28 cellular contexts compared by ENCODE assay signal in the genomic region with DNA sequence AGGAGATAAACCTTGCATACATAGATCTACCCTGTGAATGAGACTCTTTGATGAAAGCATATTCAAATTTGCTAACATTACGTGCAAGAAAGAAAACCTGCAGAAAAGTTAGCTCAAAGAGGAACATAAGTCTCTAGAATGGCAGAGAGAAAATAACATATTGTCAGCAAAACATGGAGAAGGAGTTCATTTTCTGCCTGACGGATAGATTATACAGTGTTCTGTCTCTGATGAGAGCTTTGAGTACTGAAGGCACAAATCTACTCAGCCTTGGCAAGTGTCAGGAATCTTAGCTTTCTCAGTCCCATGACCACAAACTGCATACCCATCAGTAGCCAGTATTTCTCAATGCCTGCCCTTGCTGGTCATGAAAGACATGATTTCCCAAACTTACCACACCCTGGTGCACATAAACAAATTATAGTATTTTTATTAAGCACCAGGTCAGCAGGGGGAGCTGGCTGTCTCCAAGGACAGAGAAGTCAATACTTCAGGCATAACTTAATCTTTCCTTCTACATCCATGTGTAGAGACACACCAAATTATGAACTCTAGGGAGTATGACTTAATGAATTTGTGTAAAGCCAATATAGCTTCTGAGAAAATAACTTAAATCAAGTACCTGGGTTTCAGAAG.
DNase-seq lines count a peak whose midpoint lies in the region; ATAC-seq, FAIRE-seq and TF ChIP-seq lines count a peak whose summit lies in the region.
"Had no signal": no experiment of that assay in that cellular context is flagged by ENCODE, and none has a peak within 500 bp of the region (broad histone marks: within the 10 kb centered on the region; RNA-seq: fewer than 3 reads in every experiment).

No MANE protein-coding gene starts in this region.

- no peak for TF ChIP-seq EP300 in HepG2 (IDR thresholded peaks at IDR 0.05; ENCODE audit: low read depth in 2 of 2, low read length in 2 of 2)
- TF ChIP-seq EP300 in HepG2 (CRISPR knock-in tag; IDR thresholded peaks at IDR 0.05; ENCODE audit: borderline replicate concordance) = no peak

- H3K4me1 ChIP-seq in HepG2 (ENCODE audit: insufficient read depth, low read length) = no peaks in the 10 kb centered on the region
- H3K4me1 ChIP-seq in right lobe of liver = no peaks in the 10 kb centered on the region
- H3K4me1 ChIP-seq in OCI-LY1 (ENCODE audit: insufficient read depth, low read length, severe bottlenecking) = no peaks in the 10 kb centered on the region
- no peaks in the 10 kb centered on the region for H3K4me1 ChIP-seq in Karpas-422 (ENCODE audit: low read length)
- H3K4me1 ChIP-seq in mesenchymal stem cell (ENCODE audit: control insufficient read depth, insufficient read depth, low read depth, low read length) = peaks cover 3% of the 10 kb centered on the region
- H3K4me1 ChIP-seq: thyroid gland had no signal

- H3K4me3 ChIP-seq in HepG2 (replicated peaks in 1 of 3; ENCODE audit: insufficient read depth in 1 of 3, low read depth in 2 of 3, low read length in 3 of 3) = no peak overlapping the region
- H3K4me3 ChIP-seq in right lobe of liver = no peak overlapping the region
- no peak overlapping the region for H3K4me3 ChIP-seq in OCI-LY1 (ENCODE audit: low read depth, low read length, poor library complexity, severe bottlenecking)
- H3K4me3 ChIP-seq in epithelial cell of proximal tubule (ENCODE audit: low read depth, low read length) = no peak overlapping the region
- no peak overlapping the region for H3K4me3 ChIP-seq in Karpas-422 (ENCODE audit: low read length)
- H3K4me3 ChIP-seq in mesenchymal stem cell (ENCODE audit: insufficient read depth in 1 of 2, low read depth in 1 of 2, low read length in 2 of 2) = no peak overlapping the region
- H3K4me3 ChIP-seq: GM23338, PC-9, thyroid gland had no signal

- no peak for TF ChIP-seq POLR2A in HepG2 (IDR thresholded peaks at IDR 0.05; ENCODE audit: insufficient read depth in 1 of 2, low read depth in 2 of 2, low read length in 2 of 2)
- TF ChIP-seq POLR2A in right lobe of liver (IDR thresholded peaks at IDR 0.05) = no peak

- TF ChIP-seq CTCF in HepG2 (CRISPR knock-in tag; IDR thresholded peaks at IDR 0.05) = no peak
- no peak for TF ChIP-seq CTCF in right lobe of liver (IDR thresholded peaks at IDR 0.05)
- TF ChIP-seq CTCF in OCI-LY1 (IDR thresholded peaks at IDR 0.05; ENCODE audit: low read length) = peak; percentile 19; the same call in 1 of the 2 replicates
- TF ChIP-seq CTCF in epithelial cell of proximal tubule (conservative IDR thresholded peaks at IDR 0.05; ENCODE audit: low read depth, low read length) = peak; percentile 4

- BruUV-seq in HepG2 (replicated peaks; lab: Mats Ljungman, UMichigan) = no TSS peak

- TF ChIP-seq RAD21 in HepG2 (CRISPR knock-in tag; IDR thresholded peaks at IDR 0.05) = no peak

- no peak overlapping the region for H2BK5ac ChIP-seq in mesenchymal stem cell (ENCODE audit: low read depth, low read length, poor library complexity, severe bottlenecking)

- no peak overlapping the region for H2AK5ac ChIP-seq in mesenchymal stem cell (ENCODE audit: low read length, severe bottlenecking)

- no peak for FAIRE-seq in HepG2 (lab: Jason Lieb, UNC)
- FAIRE-seq: frontal cortex, kidney, small intestine had no signal

- no peak overlapping the region for H3K4me3 Mint-ChIP-seq in activated T-helper 2 cell treated with anti-CD3 and anti-CD28 coated beads, Interferon-gamma antibody, Interleukin-2, Interleukin-4, amounts not matched to agents 10 μg/mL and 5 μg/mL and 100 μg/mL, durations not matched to agents 14 hours and 24 hours and 36 hours (ENCODE audit: low read depth)
- H3K4me3 Mint-ChIP-seq: CD8-positive, alpha-beta memory T cell; GM23338; naive B cell; T-helper 1 cell treated with Interleukin-12 subunit alpha and Interleukin-12 subunit beta and Interleukin-4 antibody, amounts not matched to agents 30 μg/mL and 1 μg/mL, for 36 hours had no signal

- no peak overlapping the region for H4K91ac ChIP-seq in mesenchymal stem cell (ENCODE audit: low read length)

- no peak overlapping the region for H2AFZ ChIP-seq in HepG2 (ENCODE audit: low read length)
- no peak overlapping the region for H2AFZ ChIP-seq in OCI-LY1 (ENCODE audit: low read length)
- H2AFZ ChIP-seq in Karpas-422 (ENCODE audit: low read length) = no peak overlapping the region
- H2AFZ ChIP-seq in mesenchymal stem cell (ENCODE audit: low read depth, low read length) = no peak overlapping the region
- H2AFZ ChIP-seq: GM23338, PC-9 had no signal

- DNase-seq in HepG2 (ENCODE audit: low spot score) (no peak), right lobe of liver (no peak), epithelial cell of proximal tubule (ENCODE audit: low read depth) (no peak), Karpas-422 (no peak), mesenchymal stem cell (no peak), globus pallidus (ENCODE audit: low spot score) (no peak)
- no peak for DNase-seq in activated T-helper 2 cell treated with anti-CD3 and anti-CD28 coated beads, Interferon-gamma antibody, Interleukin-2, Interleukin-4, amounts not matched to agents 10 μg/mL and 5 μg/mL and 100 μg/mL, durations not matched to agents 14 hours and 24 hours and 36 hours (ENCODE audit: low spot score)
- DNase-seq: activated CD4-positive, alpha-beta T cell treated with anti-CD3 and anti-CD28 coated beads, Interleukin-2, amount 50 U/mL, for 1 hour; activated CD8-positive, alpha-beta memory T cell treated with anti-CD3 and anti-CD28 coated beads, Interleukin-2, amount 50 U/mL, for 4 hours; CD8-positive, alpha-beta memory T cell; cerebellar nuclear complex; effector CD8-positive, alpha-beta T cell; KG1; kidney; naive B cell; NCI-H1105; NCI-H2107; PC-9; SHP77 treated with DMSO at 0.1 percent for 48 hours; small intestine; stimulated activated naive CD4-positive, alpha-beta T cell treated with Interleukin-2 at 50 U/mL for 16 hours; thyroid gland had no signal

- no peaks in the 10 kb centered on the region for H3K27me3 Mint-ChIP-seq in activated T-helper 2 cell treated with anti-CD3 and anti-CD28 coated beads, Interferon-gamma antibody, Interleukin-2, Interleukin-4, amounts not matched to agents 10 μg/mL and 5 μg/mL and 100 μg/mL, durations not matched to agents 14 hours and 24 hours and 36 hours (ENCODE audit: low read depth)
- H3K27me3 Mint-ChIP-seq: CD8-positive, alpha-beta memory T cell; naive B cell; progenitor cell of endocrine pancreas had no signal

- no peak overlapping the region for H3K27ac Mint-ChIP-seq in activated T-helper 2 cell treated with anti-CD3 and anti-CD28 coated beads, Interferon-gamma antibody, Interleukin-2, Interleukin-4, amounts not matched to agents 10 μg/mL and 5 μg/mL and 100 μg/mL, durations not matched to agents 14 hours and 24 hours and 36 hours
- H3K27ac Mint-ChIP-seq: CD8-positive, alpha-beta memory T cell; GM23338; naive B cell; progenitor cell of endocrine pancreas; T-helper 1 cell treated with Interleukin-12 subunit alpha and Interleukin-12 subunit beta and Interleukin-4 antibody, amounts not matched to agents 30 μg/mL and 1 μg/mL, for 36 hours had no signal

- H4K20me1 ChIP-seq in HepG2 (ENCODE audit: insufficient read depth, low read length) = no peaks in the 10 kb centered on the region
- no peaks in the 10 kb centered on the region for H4K20me1 ChIP-seq in OCI-LY1 (ENCODE audit: insufficient read depth, low read length)
- H4K20me1 ChIP-seq in Karpas-422 (ENCODE audit: insufficient read depth, low read depth, low read length) = no peaks in the 10 kb centered on the region

- H3K79me2 ChIP-seq in HepG2 (ENCODE audit: insufficient read depth, low read length) (no peaks in the 10 kb centered on the region), OCI-LY1 (ENCODE audit: insufficient read depth, low read length) (no peaks in the 10 kb centered on the region), Karpas-422 (ENCODE audit: low read length) (no peaks in the 10 kb centered on the region)

- H2BK12ac ChIP-seq in mesenchymal stem cell (ENCODE audit: low read length in 2 of 2) = no peak overlapping the region

- H3K27ac ChIP-seq in HepG2 (ENCODE audit: extremely low read length, insufficient read depth, low read length) (no peak overlapping the region), right lobe of liver (no peak overlapping the region), OCI-LY1 (ENCODE audit: low read depth, low read length, poor library complexity, severe bottlenecking) (no peak overlapping the region), Karpas-422 (ENCODE audit: low read length) (no peak overlapping the region), mesenchymal stem cell (ENCODE audit: low read length, poor library complexity, severe bottlenecking) (no peak overlapping the region)
- H3K27ac ChIP-seq: PC-9, thyroid gland had no signal

- H3K4me1 Mint-ChIP-seq in activated T-helper 2 cell treated with anti-CD3 and anti-CD28 coated beads, Interferon-gamma antibody, Interleukin-2, Interleukin-4, amounts not matched to agents 10 μg/mL and 5 μg/mL and 100 μg/mL, durations not matched to agents 14 hours and 24 hours and 36 hours (ENCODE audit: low read depth) = no peaks in the 10 kb centered on the region
- H3K4me1 Mint-ChIP-seq: CD8-positive, alpha-beta memory T cell; naive B cell had no signal

- no peak overlapping the region for H3K4ac ChIP-seq in mesenchymal stem cell (ENCODE audit: low read depth in 1 of 2, low read length in 2 of 2)

- no peak for ATAC-seq in HepG2
- no peak for ATAC-seq in right lobe of liver
- ATAC-seq: esophagus mucosa, GM23338 had no signal

- no peaks in the 10 kb centered on the region for H3K27me3 ChIP-seq in HepG2 (ENCODE audit: control insufficient read depth in 1 of 2, insufficient read depth in 2 of 2, low read length in 2 of 2)
- H3K27me3 ChIP-seq in right lobe of liver = no peaks in the 10 kb centered on the region
- no peaks in the 10 kb centered on the region for H3K27me3 ChIP-seq in OCI-LY1 (ENCODE audit: insufficient read depth, low read length)
- no peaks in the 10 kb centered on the region for H3K27me3 ChIP-seq in Karpas-422 (ENCODE audit: low read length)
- no peaks in the 10 kb centered on the region for H3K27me3 ChIP-seq in mesenchymal stem cell (ENCODE audit: control insufficient read depth in 1 of 2, insufficient read depth in 1 of 2, low read length in 2 of 2)
- H3K27me3 ChIP-seq: thyroid gland had no signal

- no peak overlapping the region for H3K23ac ChIP-seq in mesenchymal stem cell (ENCODE audit: low read length in 2 of 2)

- CTCF ChIA-PET in HepG2 (lab: Yijun Ruan, JAX; ENCODE audit: low intra/inter-chr PET ratio, low total read pairs) = no interaction called here

- H3K18ac ChIP-seq in mesenchymal stem cell (ENCODE audit: low read depth in 1 of 2, low read length in 2 of 2) = no peak overlapping the region

- no peak overlapping the region for H3K4me2 ChIP-seq in HepG2 (ENCODE audit: low read depth, low read length)
- H3K4me2 ChIP-seq in OCI-LY1 (ENCODE audit: low read length) = no peak overlapping the region
- no peak overlapping the region for H3K4me2 ChIP-seq in Karpas-422 (ENCODE audit: low read depth, low read length, poor library complexity, severe bottlenecking)
- no peak overlapping the region for H3K4me2 ChIP-seq in mesenchymal stem cell (ENCODE audit: low read length, poor library complexity, severe bottlenecking)
- H3K4me2 ChIP-seq: GM23338, PC-9 had no signal

- H3K9ac ChIP-seq in HepG2 (ENCODE audit: insufficient read depth, low read depth, low read length) = no peak overlapping the region
- H3K9ac ChIP-seq in OCI-LY1 (ENCODE audit: low read length) = no peak overlapping the region
- H3K9ac ChIP-seq in Karpas-422 (ENCODE audit: low read length) = no peak overlapping the region
- H3K9ac ChIP-seq in mesenchymal stem cell (ENCODE audit: low read length) = no peak overlapping the region

- no peak overlapping the region for H2BK120ac ChIP-seq in mesenchymal stem cell (ENCODE audit: low read depth, low read length)

- in situ Hi-C loops in HepG2 (cut with HindIII; ENCODE audit: extremely low pct_ligation_motif_present, low pct_unique_long_range_greater_than_20kb) = no loop called here

- H3K14ac ChIP-seq in mesenchymal stem cell (ENCODE audit: low read length in 2 of 2) = no peak overlapping the region

- POLR2A ChIA-PET in HepG2 (lab: Yijun Ruan, JAX) = no interaction called here

- H3K79me1 ChIP-seq in mesenchymal stem cell (replicated peaks; ENCODE audit: low read length, poor library complexity, severe bottlenecking) = no peaks in the 10 kb centered on the region

- H3K9me3 ChIP-seq in HepG2 (ENCODE audit: low read length) (peaks cover 93% of the 10 kb centered on the region), right lobe of liver (no peaks in the 10 kb centered on the region), OCI-LY1 (ENCODE audit: low read length) (no peaks in the 10 kb centered on the region), Karpas-422 (ENCODE audit: low read length) (no peaks in the 10 kb centered on the region), mesenchymal stem cell (ENCODE audit: control insufficient read depth, low read length) (peaks cover 11% of the 10 kb centered on the region)
- H3K9me3 ChIP-seq: thyroid gland had no signal

- intact Hi-C loops in HepG2 (cut with micrococcal nuclease; ENCODE audit: unreplicated experiment) (no loop called here), right lobe of liver (cut with DNase I) (no loop called here)
- intact Hi-C loops in activated T-helper 2 cell treated with anti-CD3 and anti-CD28 coated beads, Interferon-gamma antibody, Interleukin-2, Interleukin-4, amounts not matched to agents 10 μg/mL and 5 μg/mL and 100 μg/mL, durations not matched to agents 14 hours and 24 hours and 36 hours (cut with micrococcal nuclease) = no loop called here

- no peak overlapping the region for H4K8ac ChIP-seq in mesenchymal stem cell (ENCODE audit: low read length)

- no peaks in the 10 kb centered on the region for H3F3A ChIP-seq in OCI-LY1 (ENCODE audit: insufficient read depth, low read length)

- H3K36me3 ChIP-seq in HepG2 (replicated peaks in 1 of 2; ENCODE audit: control insufficient read depth in 1 of 2, insufficient read depth in 2 of 2, low read length in 2 of 2) (no peaks in the 10 kb centered on the region), right lobe of liver (no peaks in the 10 kb centered on the region), OCI-LY1 (ENCODE audit: insufficient read depth, low read length) (no peaks in the 10 kb centered on the region), Karpas-422 (ENCODE audit: insufficient read depth, low read length) (no peaks in the 10 kb centered on the region), mesenchymal stem cell (ENCODE audit: control insufficient read depth in 1 of 2, insufficient read depth in 2 of 2, low read depth in 1 of 2, low read length in 2 of 2) (no peaks in the 10 kb centered on the region)
- H3K36me3 ChIP-seq: thyroid gland had no signal

- no peaks in the 10 kb centered on the region for H3K9me3 Mint-ChIP-seq in activated T-helper 2 cell treated with anti-CD3 and anti-CD28 coated beads, Interferon-gamma antibody, Interleukin-2, Interleukin-4, amounts not matched to agents 10 μg/mL and 5 μg/mL and 100 μg/mL, durations not matched to agents 14 hours and 24 hours and 36 hours

- H2BK15ac ChIP-seq in mesenchymal stem cell (ENCODE audit: low read depth, poor library complexity, severe bottlenecking) = no peak overlapping the region

- no peaks in the 10 kb centered on the region for H3K36me3 Mint-ChIP-seq in activated T-helper 2 cell treated with anti-CD3 and anti-CD28 coated beads, Interferon-gamma antibody, Interleukin-2, Interleukin-4, amounts not matched to agents 10 μg/mL and 5 μg/mL and 100 μg/mL, durations not matched to agents 14 hours and 24 hours and 36 hours (ENCODE audit: low read depth)
- H3K36me3 Mint-ChIP-seq: CD8-positive, alpha-beta memory T cell; naive B cell had no signal

- H3K9me2 ChIP-seq in OCI-LY1 (ENCODE audit: low read depth, low read length) (no peaks in the 10 kb centered on the region), Karpas-422 (replicated peaks; ENCODE audit: insufficient read depth, low read length) (no peaks in the 10 kb centered on the region)

- 3% methylated on average over 2 of the region's 2 CpGs for WGBS in HepG2 (ENCODE audit: low lambda C conversion rate)
- 20% methylated on average over 2 of the region's 2 CpGs for WGBS in right lobe of liver (ENCODE audit: insufficient coverage, low coverage, low lambda C conversion rate, missing lambda C conversion rate)
- WGBS in mesenchymal stem cell = 50% methylated on average over 2 of the region's 2 CpGs

Comparison
In these comparisons a context has a peak if more than half of its experiments do, and no peak if none do; other contexts are left out.
1. CTCF ChIP-seq: peak in OCI-LY1 (single experiment) and epithelial cell of proximal tubule (single experiment); none in HepG2 (single experiment) and right lobe of liver (0 of 4).